8 cellular contexts compared by ENCODE assay signal in the genomic region with DNA sequence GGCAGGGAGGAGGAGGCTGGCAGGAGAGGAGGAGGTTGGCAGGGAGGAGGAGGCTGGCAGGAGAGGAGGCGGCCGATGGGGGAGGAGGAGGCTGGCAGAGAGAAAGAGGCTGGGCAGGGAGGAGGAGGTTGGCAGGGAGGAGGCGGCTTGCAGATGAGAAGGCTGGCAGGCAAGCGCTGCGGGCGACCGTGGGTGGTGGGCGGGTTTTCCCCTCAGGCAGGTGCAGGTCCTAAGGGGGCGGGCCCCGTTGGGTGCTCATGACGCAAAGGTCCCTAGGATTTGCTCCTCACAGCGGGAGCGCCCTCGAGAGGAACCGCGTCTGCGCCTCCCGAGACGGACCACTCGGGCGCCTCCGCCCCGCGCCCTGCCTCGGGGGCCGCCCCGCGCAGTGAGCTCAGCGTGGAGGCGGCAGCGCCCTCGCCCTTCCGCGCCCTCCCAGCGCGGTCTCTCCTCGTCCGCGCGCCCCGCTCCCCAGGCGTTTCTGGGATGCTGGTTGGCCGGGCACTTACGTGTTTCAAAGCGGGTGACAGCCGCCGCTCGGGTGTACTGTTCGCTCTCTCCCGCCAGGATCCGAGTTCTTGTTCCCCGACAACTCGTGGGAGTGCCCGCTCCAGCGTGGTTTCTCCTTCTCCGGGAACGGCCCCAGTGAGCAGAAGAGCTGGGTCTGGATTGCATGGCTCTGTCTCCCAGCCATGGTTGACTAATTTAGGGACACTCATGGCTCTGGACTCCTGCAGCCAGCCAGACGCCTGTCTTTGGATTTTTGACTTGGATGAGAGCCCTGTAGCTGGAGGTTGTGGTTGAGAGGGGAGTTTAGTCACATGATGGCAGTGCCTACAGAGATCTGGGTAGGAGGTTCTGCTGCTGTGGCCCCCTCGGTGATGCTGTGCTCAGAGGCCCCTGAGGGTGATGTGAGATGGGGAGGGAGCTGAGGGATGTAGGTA.
DNase-seq lines count a peak whose midpoint lies in the region; TF ChIP-seq lines count a peak whose summit lies in the region.

No MANE protein-coding gene starts in this region.

- TF ChIP-seq CTCF in lower leg skin (IDR thresholded peaks at IDR 0.05) = no peak

- H3K4me3 ChIP-seq in lower leg skin (ENCODE audit: low read depth, poor library complexity, severe bottlenecking) = peak overlapping the region; percentile 20

- intact Hi-C loops in lower leg skin (cut with DNase I; ENCODE audit: low total_unique reads) = loop anchor here (1.0 kb wide), 1 partner anchor 29 kb away; no protein-coding TSS in a partner anchor

- WGBS in lower leg skin, 2 donors = 1% methylated on average over 42 to 49 of the region's 59 CpGs

- DNase-seq in NCI-H524 (lab: John Stamatoyannopoulos, UW) (peak; percentile 43 to 72), NCI-H524 treated with DMSO at 0.1 percent for 48 hours (lab: John Stamatoyannopoulos, UW) (no peak), NCI-H1930 (lab: John Stamatoyannopoulos, UW) (peak; percentile 25 to 44), lower leg skin (ENCODE audit: low spot score in 2 of 2) (peak in 1 of 2 donors; percentile 18), OCI-M1 (lab: John Stamatoyannopoulos, UW) (no peak)
- peak; percentile 69 for DNase-seq in activated CD4-positive, alpha-beta T cell treated with anti-CD3 and anti-CD28 coated beads, Interleukin-2, amount 50 U/mL, for 1 hour
- DNase-seq in stimulated activated CD4-positive, alpha-beta T cell treated with anti-CD3 and anti-CD28 coated beads, Interleukin-4, amount 100 ng/mL, for 24 hours = peak; percentile 90

- peak overlapping the region; percentile 29 for H3K27ac ChIP-seq in cingulate gyrus (ENCODE audit: low read depth, low read length)

- no peak for TF ChIP-seq POLR2A in lower leg skin (IDR thresholded peaks at IDR 0.05)

Comparison
In these comparisons a context has a peak if more than half of its experiments do, and no peak if none do; other contexts are left out.
1. DNase-seq: peak in NCI-H524 (2 of 2), NCI-H1930 (2 of 2), activated CD4-positive, alpha-beta T cell treated with anti-CD3 and anti-CD28 coated beads, Interleukin-2, amount 50 U/mL, for 1 hour (single experiment) and stimulated activated CD4-positive, alpha-beta T cell treated with anti-CD3 and anti-CD28 coated beads, Interleukin-4, amount 100 ng/mL, for 24 hours (single experiment); none in NCI-H524 treated with DMSO at 0.1 percent for 48 hours (single experiment) and OCI-M1 (single experiment).